In the genomic region with DNA sequence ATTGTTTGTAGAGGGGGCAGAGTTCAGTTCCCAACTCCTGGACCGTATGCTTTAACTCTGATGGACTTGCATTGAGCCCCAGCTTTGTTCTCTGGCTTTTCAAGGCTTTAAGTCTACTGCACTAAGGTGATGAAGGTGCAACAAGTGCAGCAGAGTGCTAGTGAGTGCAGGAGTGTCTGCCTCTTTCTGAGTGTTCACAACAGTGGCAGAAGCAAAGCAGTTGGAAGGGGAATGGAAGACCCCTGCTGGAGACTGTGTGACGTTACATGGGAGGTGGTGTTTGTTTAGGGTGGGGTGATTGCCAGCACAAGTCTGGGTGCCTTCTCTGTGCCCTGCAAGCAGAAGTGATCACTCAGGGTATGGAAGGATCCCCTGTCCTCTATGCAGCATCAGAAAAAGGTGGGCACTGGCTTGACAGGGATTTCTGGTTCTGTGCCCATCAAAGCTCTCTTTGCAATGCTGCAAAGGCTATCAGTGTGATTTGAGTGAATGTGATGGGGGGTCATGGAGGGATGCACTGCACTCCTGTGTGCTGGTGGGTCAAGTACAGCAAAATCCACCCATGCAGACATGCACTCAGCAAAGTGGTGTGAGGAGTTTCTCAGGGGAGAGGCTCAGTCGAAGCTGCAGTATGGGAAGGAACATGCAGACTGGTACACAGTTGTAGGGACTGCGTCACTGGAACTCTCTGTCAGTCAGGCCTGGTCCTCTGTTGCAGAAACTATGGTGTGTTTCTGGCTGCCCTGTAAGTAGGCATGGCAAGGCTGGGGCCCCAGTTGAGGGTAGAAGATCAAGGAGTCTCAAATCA, we compare ENCODE assay signal across 1 cellular context.
TF ChIP-seq lines count a peak whose summit lies in the region.

No MANE protein-coding gene starts in this region.

TF ChIP-seq in HepG2, 621 proteins besides CTCF, POLR2A, EP300 and RAD21 (continued from another document and continues in another):
- TF ChIP-seq, protein P1, sequence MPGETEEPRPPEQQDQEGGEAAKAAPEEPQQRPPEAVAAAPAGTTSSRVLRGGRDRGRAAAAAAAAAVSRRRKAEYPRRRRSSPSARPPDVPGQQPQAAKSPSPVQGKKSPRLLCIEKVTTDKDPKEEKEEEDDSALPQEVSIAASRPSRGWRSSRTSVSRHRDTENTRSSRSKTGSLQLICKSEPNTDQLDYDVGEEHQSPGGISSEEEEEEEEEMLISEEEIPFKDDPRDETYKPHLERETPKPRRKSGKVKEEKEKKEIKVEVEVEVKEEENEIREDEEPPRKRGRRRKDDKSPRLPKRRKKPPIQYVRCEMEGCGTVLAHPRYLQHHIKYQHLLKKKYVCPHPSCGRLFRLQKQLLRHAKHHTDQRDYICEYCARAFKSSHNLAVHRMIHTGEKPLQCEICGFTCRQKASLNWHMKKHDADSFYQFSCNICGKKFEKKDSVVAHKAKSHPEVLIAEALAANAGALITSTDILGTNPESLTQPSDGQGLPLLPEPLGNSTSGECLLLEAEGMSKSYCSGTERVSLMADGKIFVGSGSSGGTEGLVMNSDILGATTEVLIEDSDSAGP (CRISPR knock-in tag; IDR thresholded peaks at IDR 0.05; ENCODE audit: borderline replicate concordance): peak; percentile 66
- TF ChIP-seq ZMYM3 (CRISPR knock-in tag; IDR thresholded peaks at IDR 0.05) (peak; percentile 78), RARA (CRISPR knock-in tag; IDR thresholded peaks at IDR 0.05) (peak; percentile 35), ZKSCAN5 (CRISPR knock-in tag; IDR thresholded peaks at IDR 0.05) (peak; percentile 98), RBFOX2 (IDR thresholded peaks at IDR 0.05; ENCODE audit: low read depth, low read length) (peak; percentile 34; the same call in 1 of the 2 replicates), ZNF350 (CRISPR knock-in tag; IDR thresholded peaks at IDR 0.05; ENCODE audit: borderline replicate concordance, low read depth) (peak; percentile 36; the same call in 1 of the 2 replicates), KDM5B (CRISPR knock-in tag; IDR thresholded peaks at IDR 0.05; ENCODE audit: borderline replicate concordance) (0 out of 2 replicates have a peak, but pooled peaks have one; percentile 24), HDAC2 (CRISPR knock-in tag; IDR thresholded peaks at IDR 0.05) (peak; percentile 67; the same call in 1 of the 2 replicates), ASH2L (IDR thresholded peaks at IDR 0.05; ENCODE audit: insufficient read length, low read depth, low read length) (peak; percentile 35), LCORL (IDR thresholded peaks at IDR 0.05) (no peak), LCORL (CRISPR knock-in tag; IDR thresholded peaks at IDR 0.05) (peak; percentile 63; the same call in 1 of the 2 replicates), PLRG1 (conservative IDR thresholded peaks at IDR 0.05) (no peak), ZNF430 (CRISPR knock-in tag; IDR thresholded peaks at IDR 0.05) (no peak)
- TF ChIP-seq, protein P2, sequence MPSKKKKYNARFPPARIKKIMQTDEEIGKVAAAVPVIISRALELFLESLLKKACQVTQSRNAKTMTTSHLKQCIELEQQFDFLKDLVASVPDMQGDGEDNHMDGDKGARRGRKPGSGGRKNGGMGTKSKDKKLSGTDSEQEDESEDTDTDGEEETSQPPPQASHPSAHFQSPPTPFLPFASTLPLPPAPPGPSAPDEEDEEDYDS (CRISPR knock-in tag; IDR thresholded peaks at IDR 0.05): peak; percentile 44; the same call in 1 of the 2 replicates
- TF ChIP-seq, protein P3, sequence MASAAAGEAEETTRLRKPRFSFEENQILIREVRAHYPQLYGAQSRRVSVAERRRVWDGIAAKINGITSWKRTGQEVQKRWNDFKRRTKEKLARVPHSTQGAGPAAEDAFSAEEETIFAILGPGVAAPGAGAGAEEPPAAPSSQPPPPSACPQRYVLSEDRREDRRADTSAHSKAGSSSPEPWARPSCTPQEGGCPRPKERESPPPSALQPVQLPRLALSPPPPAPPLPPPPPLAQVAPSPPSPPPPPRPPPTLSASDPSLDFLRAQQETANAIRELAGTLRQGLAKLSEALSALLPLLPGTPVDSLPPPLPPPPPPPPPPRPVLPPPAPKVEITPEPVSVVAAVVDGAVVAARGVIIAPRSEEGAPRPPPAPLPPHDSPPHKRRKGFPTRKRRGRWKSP (CRISPR knock-in tag; IDR thresholded peaks at IDR 0.05): 0 out of 2 replicates have a peak, but pooled peaks have one; percentile 48
- TF ChIP-seq, protein P4, sequence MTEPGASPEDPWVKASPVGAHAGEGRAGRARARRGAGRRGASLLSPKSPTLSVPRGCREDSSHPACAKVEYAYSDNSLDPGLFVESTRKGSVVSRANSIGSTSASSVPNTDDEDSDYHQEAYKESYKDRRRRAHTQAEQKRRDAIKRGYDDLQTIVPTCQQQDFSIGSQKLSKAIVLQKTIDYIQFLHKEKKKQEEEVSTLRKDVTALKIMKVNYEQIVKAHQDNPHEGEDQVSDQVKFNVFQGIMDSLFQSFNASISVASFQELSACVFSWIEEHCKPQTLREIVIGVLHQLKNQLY (CRISPR knock-in tag; IDR thresholded peaks at IDR 0.05): no peak
- TF ChIP-seq, protein P5, sequence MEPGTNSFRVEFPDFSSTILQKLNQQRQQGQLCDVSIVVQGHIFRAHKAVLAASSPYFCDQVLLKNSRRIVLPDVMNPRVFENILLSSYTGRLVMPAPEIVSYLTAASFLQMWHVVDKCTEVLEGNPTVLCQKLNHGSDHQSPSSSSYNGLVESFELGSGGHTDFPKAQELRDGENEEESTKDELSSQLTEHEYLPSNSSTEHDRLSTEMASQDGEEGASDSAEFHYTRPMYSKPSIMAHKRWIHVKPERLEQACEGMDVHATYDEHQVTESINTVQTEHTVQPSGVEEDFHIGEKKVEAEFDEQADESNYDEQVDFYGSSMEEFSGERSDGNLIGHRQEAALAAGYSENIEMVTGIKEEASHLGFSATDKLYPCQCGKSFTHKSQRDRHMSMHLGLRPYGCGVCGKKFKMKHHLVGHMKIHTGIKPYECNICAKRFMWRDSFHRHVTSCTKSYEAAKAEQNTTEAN (CRISPR knock-in tag; conservative IDR thresholded peaks at IDR 0.05): peak; percentile 98
- TF ChIP-seq, protein P6, sequence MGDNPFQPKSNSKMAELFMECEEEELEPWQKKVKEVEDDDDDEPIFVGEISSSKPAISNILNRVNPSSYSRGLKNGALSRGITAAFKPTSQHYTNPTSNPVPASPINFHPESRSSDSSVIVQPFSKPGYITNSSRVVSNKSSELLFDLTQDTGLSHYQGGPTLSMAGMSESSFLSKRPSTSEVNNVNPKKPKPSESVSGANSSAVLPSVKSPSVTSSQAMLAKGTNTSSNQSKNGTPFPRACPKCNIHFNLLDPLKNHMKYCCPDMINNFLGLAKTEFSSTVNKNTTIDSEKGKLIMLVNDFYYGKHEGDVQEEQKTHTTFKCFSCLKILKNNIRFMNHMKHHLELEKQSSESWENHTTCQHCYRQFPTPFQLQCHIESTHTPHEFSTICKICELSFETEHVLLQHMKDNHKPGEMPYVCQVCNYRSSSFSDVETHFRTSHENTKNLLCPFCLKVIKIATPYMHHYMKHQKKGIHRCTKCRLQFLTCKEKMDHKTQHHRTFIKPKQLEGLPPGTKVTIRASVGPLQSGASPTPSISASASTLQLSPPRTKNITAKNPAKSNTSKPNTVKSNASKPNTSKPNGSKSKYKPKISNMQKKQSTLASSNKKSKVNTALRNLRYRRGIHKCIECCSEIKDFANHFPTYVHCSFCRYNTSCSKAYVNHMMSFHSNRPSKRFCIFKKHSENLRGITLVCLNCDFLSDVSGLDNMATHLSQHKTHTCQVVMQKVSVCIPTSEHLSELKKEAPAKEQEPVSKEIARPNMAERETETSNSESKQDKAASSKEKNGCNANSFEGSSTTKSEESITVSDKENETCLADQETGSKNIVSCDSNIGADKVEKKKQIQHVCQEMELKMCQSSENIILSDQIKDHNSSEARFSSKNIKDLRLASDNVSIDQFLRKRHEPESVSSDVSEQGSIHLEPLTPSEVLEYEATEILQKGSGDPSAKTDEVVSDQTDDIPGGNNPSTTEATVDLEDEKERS (CRISPR knock-in tag; IDR thresholded peaks at IDR 0.05): peak; percentile 89; the same call in 1 of the 2 replicates
- TF ChIP-seq, protein P7, sequence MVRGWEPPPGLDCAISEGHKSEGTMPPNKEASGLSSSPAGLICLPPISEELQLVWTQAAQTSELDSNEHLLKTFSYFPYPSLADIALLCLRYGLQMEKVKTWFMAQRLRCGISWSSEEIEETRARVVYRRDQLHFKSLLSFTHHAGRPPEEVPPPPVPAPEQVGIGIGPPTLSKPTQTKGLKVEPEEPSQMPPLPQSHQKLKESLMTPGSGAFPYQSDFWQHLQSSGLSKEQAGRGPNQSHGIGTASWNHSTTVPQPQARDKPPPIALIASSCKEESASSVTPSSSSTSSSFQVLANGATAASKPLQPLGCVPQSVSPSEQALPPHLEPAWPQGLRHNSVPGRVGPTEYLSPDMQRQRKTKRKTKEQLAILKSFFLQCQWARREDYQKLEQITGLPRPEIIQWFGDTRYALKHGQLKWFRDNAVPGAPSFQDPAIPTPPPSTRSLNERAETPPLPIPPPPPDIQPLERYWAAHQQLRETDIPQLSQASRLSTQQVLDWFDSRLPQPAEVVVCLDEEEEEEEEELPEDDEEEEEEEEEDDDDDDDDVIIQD (CRISPR knock-in tag; IDR thresholded peaks at IDR 0.05; ENCODE audit: low read depth): 0 out of 2 replicates have a peak, but pooled peaks have one; percentile 35
- TF ChIP-seq, protein P8, sequence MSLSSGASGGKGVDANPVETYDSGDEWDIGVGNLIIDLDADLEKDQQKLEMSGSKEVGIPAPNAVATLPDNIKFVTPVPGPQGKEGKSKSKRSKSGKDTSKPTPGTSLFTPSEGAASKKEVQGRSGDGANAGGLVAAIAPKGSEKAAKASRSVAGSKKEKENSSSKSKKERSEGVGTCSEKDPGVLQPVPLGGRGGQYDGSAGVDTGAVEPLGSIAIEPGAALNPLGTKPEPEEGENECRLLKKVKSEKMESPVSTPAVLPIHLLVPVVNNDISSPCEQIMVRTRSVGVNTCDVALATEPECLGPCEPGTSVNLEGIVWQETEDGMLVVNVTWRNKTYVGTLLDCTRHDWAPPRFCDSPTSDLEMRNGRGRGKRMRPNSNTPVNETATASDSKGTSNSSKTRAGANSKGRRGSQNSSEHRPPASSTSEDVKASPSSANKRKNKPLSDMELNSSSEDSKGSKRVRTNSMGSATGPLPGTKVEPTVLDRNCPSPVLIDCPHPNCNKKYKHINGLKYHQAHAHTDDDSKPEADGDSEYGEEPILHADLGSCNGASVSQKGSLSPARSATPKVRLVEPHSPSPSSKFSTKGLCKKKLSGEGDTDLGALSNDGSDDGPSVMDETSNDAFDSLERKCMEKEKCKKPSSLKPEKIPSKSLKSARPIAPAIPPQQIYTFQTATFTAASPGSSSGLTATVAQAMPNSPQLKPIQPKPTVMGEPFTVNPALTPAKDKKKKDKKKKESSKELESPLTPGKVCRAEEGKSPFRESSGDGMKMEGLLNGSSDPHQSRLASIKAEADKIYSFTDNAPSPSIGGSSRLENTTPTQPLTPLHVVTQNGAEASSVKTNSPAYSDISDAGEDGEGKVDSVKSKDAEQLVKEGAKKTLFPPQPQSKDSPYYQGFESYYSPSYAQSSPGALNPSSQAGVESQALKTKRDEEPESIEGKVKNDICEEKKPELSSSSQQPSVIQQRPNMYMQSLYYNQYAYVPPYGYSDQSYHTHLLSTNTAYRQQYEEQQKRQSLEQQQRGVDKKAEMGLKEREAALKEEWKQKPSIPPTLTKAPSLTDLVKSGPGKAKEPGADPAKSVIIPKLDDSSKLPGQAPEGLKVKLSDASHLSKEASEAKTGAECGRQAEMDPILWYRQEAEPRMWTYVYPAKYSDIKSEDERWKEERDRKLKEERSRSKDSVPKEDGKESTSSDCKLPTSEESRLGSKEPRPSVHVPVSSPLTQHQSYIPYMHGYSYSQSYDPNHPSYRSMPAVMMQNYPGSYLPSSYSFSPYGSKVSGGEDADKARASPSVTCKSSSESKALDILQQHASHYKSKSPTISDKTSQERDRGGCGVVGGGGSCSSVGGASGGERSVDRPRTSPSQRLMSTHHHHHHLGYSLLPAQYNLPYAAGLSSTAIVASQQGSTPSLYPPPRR (CRISPR knock-in tag; IDR thresholded peaks at IDR 0.05; ENCODE audit: borderline replicate concordance): peak; percentile 52; the same call in 1 of the 2 replicates
- TF ChIP-seq, protein P9, sequence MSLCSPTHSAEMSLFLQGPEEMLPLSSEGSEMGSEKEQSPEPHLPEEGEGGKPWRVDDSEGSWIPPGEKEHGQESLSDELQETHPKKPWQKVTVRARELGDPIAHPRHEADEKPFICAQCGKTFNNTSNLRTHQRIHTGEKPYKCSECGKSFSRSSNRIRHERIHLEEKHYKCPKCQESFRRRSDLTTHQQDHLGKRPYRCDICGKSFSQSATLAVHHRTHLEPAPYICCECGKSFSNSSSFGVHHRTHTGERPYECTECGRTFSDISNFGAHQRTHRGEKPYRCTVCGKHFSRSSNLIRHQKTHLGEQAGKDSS (CRISPR knock-in tag; IDR thresholded peaks at IDR 0.05; ENCODE audit: borderline replicate concordance, low read depth): 0 out of 2 replicates have a peak, but pooled peaks have one; percentile 18
- TF ChIP-seq, protein P10, sequence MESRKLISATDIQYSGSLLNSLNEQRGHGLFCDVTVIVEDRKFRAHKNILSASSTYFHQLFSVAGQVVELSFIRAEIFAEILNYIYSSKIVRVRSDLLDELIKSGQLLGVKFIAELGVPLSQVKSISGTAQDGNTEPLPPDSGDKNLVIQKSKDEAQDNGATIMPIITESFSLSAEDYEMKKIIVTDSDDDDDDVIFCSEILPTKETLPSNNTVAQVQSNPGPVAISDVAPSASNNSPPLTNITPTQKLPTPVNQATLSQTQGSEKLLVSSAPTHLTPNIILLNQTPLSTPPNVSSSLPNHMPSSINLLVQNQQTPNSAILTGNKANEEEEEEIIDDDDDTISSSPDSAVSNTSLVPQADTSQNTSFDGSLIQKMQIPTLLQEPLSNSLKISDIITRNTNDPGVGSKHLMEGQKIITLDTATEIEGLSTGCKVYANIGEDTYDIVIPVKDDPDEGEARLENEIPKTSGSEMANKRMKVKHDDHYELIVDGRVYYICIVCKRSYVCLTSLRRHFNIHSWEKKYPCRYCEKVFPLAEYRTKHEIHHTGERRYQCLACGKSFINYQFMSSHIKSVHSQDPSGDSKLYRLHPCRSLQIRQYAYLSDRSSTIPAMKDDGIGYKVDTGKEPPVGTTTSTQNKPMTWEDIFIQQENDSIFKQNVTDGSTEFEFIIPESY (CRISPR knock-in tag; IDR thresholded peaks at IDR 0.05): 0 out of 2 replicates have a peak, but pooled peaks have one; percentile 8
- TF ChIP-seq, protein P11, sequence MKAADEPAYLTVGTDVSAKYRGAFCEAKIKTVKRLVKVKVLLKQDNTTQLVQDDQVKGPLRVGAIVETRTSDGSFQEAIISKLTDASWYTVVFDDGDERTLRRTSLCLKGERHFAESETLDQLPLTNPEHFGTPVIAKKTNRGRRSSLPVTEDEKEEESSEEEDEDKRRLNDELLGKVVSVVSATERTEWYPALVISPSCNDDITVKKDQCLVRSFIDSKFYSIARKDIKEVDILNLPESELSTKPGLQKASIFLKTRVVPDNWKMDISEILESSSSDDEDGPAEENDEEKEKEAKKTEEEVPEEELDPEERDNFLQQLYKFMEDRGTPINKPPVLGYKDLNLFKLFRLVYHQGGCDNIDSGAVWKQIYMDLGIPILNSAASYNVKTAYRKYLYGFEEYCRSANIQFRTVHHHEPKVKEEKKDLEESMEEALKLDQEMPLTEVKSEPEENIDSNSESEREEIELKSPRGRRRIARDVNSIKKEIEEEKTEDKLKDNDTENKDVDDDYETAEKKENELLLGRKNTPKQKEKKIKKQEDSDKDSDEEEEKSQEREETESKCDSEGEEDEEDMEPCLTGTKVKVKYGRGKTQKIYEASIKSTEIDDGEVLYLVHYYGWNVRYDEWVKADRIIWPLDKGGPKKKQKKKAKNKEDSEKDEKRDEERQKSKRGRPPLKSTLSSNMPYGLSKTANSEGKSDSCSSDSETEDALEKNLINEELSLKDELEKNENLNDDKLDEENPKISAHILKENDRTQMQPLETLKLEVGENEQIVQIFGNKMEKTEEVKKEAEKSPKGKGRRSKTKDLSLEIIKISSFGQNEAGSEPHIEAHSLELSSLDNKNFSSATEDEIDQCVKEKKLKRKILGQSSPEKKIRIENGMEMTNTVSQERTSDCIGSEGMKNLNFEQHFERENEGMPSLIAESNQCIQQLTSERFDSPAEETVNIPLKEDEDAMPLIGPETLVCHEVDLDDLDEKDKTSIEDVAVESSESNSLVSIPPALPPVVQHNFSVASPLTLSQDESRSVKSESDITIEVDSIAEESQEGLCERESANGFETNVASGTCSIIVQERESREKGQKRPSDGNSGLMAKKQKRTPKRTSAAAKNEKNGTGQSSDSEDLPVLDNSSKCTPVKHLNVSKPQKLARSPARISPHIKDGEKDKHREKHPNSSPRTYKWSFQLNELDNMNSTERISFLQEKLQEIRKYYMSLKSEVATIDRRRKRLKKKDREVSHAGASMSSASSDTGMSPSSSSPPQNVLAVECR (CRISPR knock-in tag; IDR thresholded peaks at IDR 0.05; ENCODE audit: borderline replicate concordance): peak; percentile 40; the same call in 1 of the 2 replicates
